ENCODE assay signal across 19 cellular contexts in genomic region chr16:68718596-68718995, GRCh38.
DNase-seq lines count a peak whose midpoint lies in the region; ATAC-seq lines count a peak whose summit lies in the region.
"Had no signal": no experiment of that assay in that cellular context is flagged by ENCODE, and none has a peak within 500 bp of the region (broad histone marks: within the 10 kb centered on the region; RNA-seq: fewer than 3 reads in every experiment).

No MANE protein-coding gene starts in this region.

- no peaks in the 10 kb centered on the region for H3K9me3 ChIP-seq in adipocyte (ENCODE audit: control insufficient read depth, low read length)
- H3K9me3 ChIP-seq: BE2C, HAP-1 had no signal

- H3K4me3 ChIP-seq in adipocyte (ENCODE audit: low read length) = no peak overlapping the region
- H3K4me3 ChIP-seq: GM12878, HAP-1 had no signal

- H3K9ac ChIP-seq in adipocyte (ENCODE audit: low read length) = no peak overlapping the region

- ATAC-seq in HG02852 (IDR thresholded peaks at IDR 0.05; ENCODE audit: unreplicated experiment) = no peak
- ATAC-seq: GM12878 had no signal

- DNase-seq in NCI-H748 (lab: John Stamatoyannopoulos, UW; ENCODE audit: unreplicated experiment) (peak; percentile 6), NCI-H748 treated with DMSO at 0.1 percent for 48 hours (lab: John Stamatoyannopoulos, UW) (no peak), adipocyte (ENCODE audit: low read depth) (peak; percentile 28), fibroblast of peridontal ligament (ENCODE audit: extremely low read depth) (peak; percentile 12), cerebellar nuclear complex (lab: John Stamatoyannopoulos, UW) (no peak), HPDE6-E6E7 (ENCODE audit: extremely low spot score) (no peak)
- DNase-seq: 8988T; BE2C; C1 segment of cervical spinal cord; CD4-positive, CD25-positive, alpha-beta regulatory T cell; CD8-positive, alpha-beta memory T cell; COR-L47; DMS 273 treated with DMSO at 0.1 percent for 48 hours; DMS53; DND-41; EL had no signal

- H3K4me1 ChIP-seq in adipocyte (ENCODE audit: control insufficient read depth, insufficient read depth, low read length) = no peaks in the 10 kb centered on the region
- H3K4me1 ChIP-seq: BE2C, HAP-1 had no signal

- peaks cover 9% of the 10 kb centered on the region for H3K27me3 ChIP-seq in adipocyte (replicated peaks; ENCODE audit: control insufficient read depth, insufficient read depth, low read length)
- H3K27me3 ChIP-seq: BE2C had no signal

- H3K36me3 ChIP-seq in adipocyte (ENCODE audit: control insufficient read depth, insufficient read depth, low read length, severe bottlenecking) = no peaks in the 10 kb centered on the region
- H3K36me3 ChIP-seq: BE2C, HAP-1 had no signal

Comparison
In these comparisons a context has a peak if more than half of its experiments do, and no peak if none do; other contexts are left out.
1. DNase-seq: peak in NCI-H748 (single experiment), adipocyte (single experiment) and fibroblast of peridontal ligament (single experiment); none in NCI-H748 treated with DMSO at 0.1 percent for 48 hours (single experiment), cerebellar nuclear complex (0 of 2) and HPDE6-E6E7 (single experiment).